Comparison of ENCODE assay signal across 8 cellular contexts in genomic region chr17:16215965-16216316, GRCh38. TPM values are rescaled to one million over a fixed set of nuclear protein-coding genes. Genes with fewer than 3 reads are reported as not detected.
A peak's percentile ranks its signal among the peaks of the same experiment; 100 is the strongest.
DNase-seq lines count a peak whose midpoint lies in the region; FAIRE-seq and TF ChIP-seq lines count a peak whose summit lies in the region.

No MANE protein-coding gene starts in this region.

- peaks cover 79% of the 10 kb centered on the region for H3K79me2 ChIP-seq in keratinocyte (ENCODE audit: control insufficient read depth, insufficient read depth, low read length)

- no peaks in the 10 kb centered on the region for H3K9me1 ChIP-seq in keratinocyte (ENCODE audit: control insufficient read depth, extremely low read depth, insufficient read depth, low read length)

- peak overlapping the region; percentile 79 for H3K27ac ChIP-seq in keratinocyte (ENCODE audit: control insufficient read depth, insufficient read depth, low read length)

- no peaks in the 10 kb centered on the region for H3K27me3 Mint-ChIP-seq in MCF 10A (ENCODE audit: insufficient read depth, unreplicated experiment)

- H3K27ac Mint-ChIP-seq in MCF 10A (ENCODE audit: low read depth, unreplicated experiment), result peak overlapping the region; percentile 84

- CTCF ChIA-PET in MCF 10A (lab: Yijun Ruan, JAX), result interaction anchor here (0.6 to 0.9 kb wide), 4 partner anchors 15 to 80 kb away, joined by 3 read pairs; no protein-coding TSS in a partner anchor

- peak overlapping the region; percentile 51 for H2AFZ ChIP-seq in keratinocyte (ENCODE audit: control insufficient read depth, low read length)

- no peaks in the 10 kb centered on the region for H3K36me3 ChIP-seq in keratinocyte (ENCODE audit: control insufficient read depth in 2 of 2, extremely low read depth in 1 of 2, insufficient read depth in 2 of 2, low read length in 2 of 2)

- no peak for FAIRE-seq in keratinocyte (lab: Jason Lieb, UNC)

- peak overlapping the region; percentile 92 for H3K9ac ChIP-seq in keratinocyte (ENCODE audit: control insufficient read depth, extremely low read depth, insufficient read depth, low read length)

- no peaks in the 10 kb centered on the region for H3K27me3 ChIP-seq in keratinocyte (ENCODE audit: control insufficient read depth, extremely low read depth, insufficient read depth, low read length)

- peak overlapping the region; percentile 74 for H3K4me2 ChIP-seq in keratinocyte (ENCODE audit: control insufficient read depth, extremely low read depth, insufficient read depth, low read depth, low read length)

- dilution Hi-C loops in keratinocyte (cut with MboI; ENCODE audit: extremely low pct_ligation_motif_present, low sequenced_read_pairs), result no loop called here

- peaks cover 6% of the 10 kb centered on the region for H3K36me3 Mint-ChIP-seq in MCF 10A (ENCODE audit: insufficient read depth, unreplicated experiment)

- POLR2A ChIA-PET in MCF 10A (lab: Yijun Ruan, JAX), result interaction anchor here (0.6 to 5.1 kb wide), 24 partner anchors 8 to 1575 kb away, joined by 3 to 50 read pairs (median 6); partner anchors contain the start of genes TTC19 and UBB

- BruUV-seq in MCF 10A (replicated peaks; lab: Mats Ljungman, UMichigan), result no TSS peak

- no peak for TF ChIP-seq CTCF in MCF 10A (IDR thresholded peaks at IDR 0.05; ENCODE audit: unreplicated experiment)
- no peak for TF ChIP-seq CTCF in keratinocyte (optimal IDR thresholded peaks at IDR 0.05 in 1 of 3, IDR thresholded peaks at IDR 0.05 in 1 of 3, conservative IDR thresholded peaks at IDR 0.05 in 1 of 3; ENCODE audit: extremely low read depth in 1 of 3, insufficient read depth in 2 of 3, low read length in 3 of 3)

- peak; percentile 1 to 25 for DNase-seq in stimulated activated CD4-positive, alpha-beta T cell treated with anti-CD3 and anti-CD28 coated beads, Interleukin-12 subunit alpha, Interleukin-12 subunit beta, amount 100 ng/mL, for 24 hours (ENCODE audit: low read depth in 2 of 2)
- no peak for DNase-seq in stimulated activated CD4-positive, alpha-beta T cell treated with anti-CD3 and anti-CD28 coated beads, Interleukin-4, amount 100 ng/mL, for 1 hour
- DNase-seq in NOMO-1 (lab: John Stamatoyannopoulos, UW; ENCODE audit: unreplicated experiment in 2 of 2) (peak; percentile 53 to 70), MCF 10A (ENCODE audit: unreplicated experiment) (no peak), keratinocyte (ENCODE audit: low read depth, low spot score) (no peak), HuH-7.5 (ENCODE audit: low spot score) (no peak), AG08395 (ENCODE audit: low spot score) (no peak)
- peak; percentile 7 for DNase-seq in stimulated activated CD8-positive, alpha-beta memory T cell treated with anti-CD3 and anti-CD28 coated beads, Interleukin-15, amount 100 ng/mL, for 1 hour (ENCODE audit: low read depth)

- H3K4me1 ChIP-seq in keratinocyte (ENCODE audit: control insufficient read depth, extremely low read depth, insufficient read depth, low read length), result no peaks in the 10 kb centered on the region

- H3K4me1 Mint-ChIP-seq in MCF 10A (ENCODE audit: insufficient read depth, unreplicated experiment), result peaks cover 11% of the 10 kb centered on the region

- no peaks in the 10 kb centered on the region for H3K9me3 ChIP-seq in keratinocyte (ENCODE audit: control insufficient read depth, low read depth, low read length)

- peak overlapping the region; percentile 99 for H3K4me3 Mint-ChIP-seq in MCF 10A (ENCODE audit: unreplicated experiment)

- intact Hi-C loops in MCF 10A (cut with micrococcal nuclease), result loop anchor here (5.0 kb wide), 1 partner anchor 71 kb away; no protein-coding TSS in a partner anchor

- H3K9me3 Mint-ChIP-seq in MCF 10A (ENCODE audit: unreplicated experiment), result no peaks in the 10 kb centered on the region

- no peaks in the 10 kb centered on the region for H4K20me1 ChIP-seq in keratinocyte (ENCODE audit: control insufficient read depth, extremely low read depth, insufficient read depth, low read length)

- H3K4me3 ChIP-seq in keratinocyte (ENCODE audit: control insufficient read depth in 2 of 3, extremely low read depth in 1 of 3, insufficient read depth in 2 of 3, low read depth in 1 of 3, low read length in 3 of 3), result peak overlapping the region; percentile 86 to 93 (median 89)

RNA-seq across cellular contexts. Expression of gene NCOR1, which starts 0.6 kb away (rescaled TPM):
- total RNA-seq in MCF 10A (2022), result 120 and 138 TPM in 2 replicates
- polyA plus RNA-seq in keratinocyte, result 58.2 to 80.9 TPM (median 59.8 TPM) in 3 replicates
- polyA plus RNA-seq in keratinocyte (2011; ENCODE audit: low read depth), result 109 TPM
- 46.0 and 53.2 TPM in 2 replicates for polyA plus RNA-seq in keratinocyte (2011; cell fraction: cytosol; rRNA removed)
- polyA plus RNA-seq in keratinocyte (2011; cell fraction: nucleus; rRNA removed), result 87.5 and 91.6 TPM in 2 replicates
- polyA plus RNA-seq in keratinocyte (2012; ENCODE audit: low replicate concordance), result 44.2 and 49.1 TPM in 2 replicates
- 160 to 225 TPM (median 176 TPM) in 3 replicates for polyA minus RNA-seq in keratinocyte
- 59.1 TPM for polyA minus RNA-seq in keratinocyte (2011; cell fraction: cytosol; rRNA and poly(A)+ RNA removed)
- 93.4 and 211 TPM in 2 replicates for polyA minus RNA-seq in keratinocyte (2011; cell fraction: nucleus; rRNA and poly(A)+ RNA removed)

RNA-seq across cellular contexts. Expression of gene PIGL, which starts 1.1 kb away (rescaled TPM):
- 28.5 and 31.3 TPM in 2 replicates for total RNA-seq in MCF 10A (2022)
- polyA plus RNA-seq in keratinocyte, result 17.0 to 30.4 TPM (median 21.5 TPM) in 3 replicates
- polyA plus RNA-seq in keratinocyte (2011; ENCODE audit: low read depth), result 11.1 TPM
- 6.8 and 9.4 TPM in 2 replicates for polyA plus RNA-seq in keratinocyte (2011; cell fraction: cytosol; rRNA removed)
- polyA plus RNA-seq in keratinocyte (2011; cell fraction: nucleus; rRNA removed), result 117 and 146 TPM in 2 replicates
- polyA plus RNA-seq in keratinocyte (2012; ENCODE audit: low replicate concordance), result 10.9 and 31.9 TPM in 2 replicates
- 11.5 to 34.9 TPM (median 24.3 TPM) in 3 replicates for polyA minus RNA-seq in keratinocyte
- polyA minus RNA-seq in keratinocyte (2011; cell fraction: cytosol; rRNA and poly(A)+ RNA removed), result 6.1 TPM
- 25.9 and 41.9 TPM in 2 replicates for polyA minus RNA-seq in keratinocyte (2011; cell fraction: nucleus; rRNA and poly(A)+ RNA removed)

Comparison
In these comparisons a context has a peak if more than half of its experiments do, and no peak if none do; other contexts are left out.
1. DNase-seq: peak in stimulated activated CD4-positive, alpha-beta T cell treated with anti-CD3 and anti-CD28 coated beads, Interleukin-12 subunit alpha, Interleukin-12 subunit beta, amount 100 ng/mL, for 24 hours (2 of 2), NOMO-1 (2 of 2) and stimulated activated CD8-positive, alpha-beta memory T cell treated with anti-CD3 and anti-CD28 coated beads, Interleukin-15, amount 100 ng/mL, for 1 hour (single experiment); none in stimulated activated CD4-positive, alpha-beta T cell treated with anti-CD3 and anti-CD28 coated beads, Interleukin-4, amount 100 ng/mL, for 1 hour (single experiment), MCF 10A (single experiment), keratinocyte (single experiment), HuH-7.5 (single experiment) and AG08395 (single experiment).